Comparison of ENCODE assay signal across 31 cellular contexts in genomic region chr14:95730126-95730525, GRCh38. TPM values are rescaled to one million over a fixed set of nuclear protein-coding genes. Genes with fewer than 3 reads are reported as not detected.
"Had no signal": no experiment of that assay in that cellular context is flagged by ENCODE, and none has a peak within 500 bp of the region (broad histone marks: within the 10 kb centered on the region; RNA-seq: fewer than 3 reads in every experiment).

No MANE protein-coding gene starts in this region.

- H3K27ac Mint-ChIP-seq: dendritic cell treated with granulocyte-macrophage colony-stimulating factor and Interleukin-4, amounts not matched to agents 40 ng/mL and 50 ng/mL, for 4 days; endodermal cell; memory B cell; mesothelial cell of epicardium; naive thymus-derived CD4-positive, alpha-beta T cell; nephron; neural progenitor cell; stimulated activated naive CD8-positive, alpha-beta T cell treated with anti-CD3 and anti-CD28 coated beads, Interleukin-15, amount 100 ng/mL, for 72 hours had no signal

- ATAC-seq: esophagus mucosa; gastrocnemius medialis; mucosa of descending colon; naive thymus-derived CD4-positive, alpha-beta T cell; stimulated activated naive CD8-positive, alpha-beta T cell treated with anti-CD3 and anti-CD28 coated beads, Interleukin-15, amount 100 ng/mL, for 72 hours had no signal

- H3K9me3 Mint-ChIP-seq: dendritic cell treated with granulocyte-macrophage colony-stimulating factor and Interleukin-4, amounts not matched to agents 40 ng/mL and 50 ng/mL, for 4 days; mesothelial cell of epicardium; neural progenitor cell; stimulated activated naive CD8-positive, alpha-beta T cell treated with anti-CD3 and anti-CD28 coated beads, Interleukin-15, amount 100 ng/mL, for 72 hours had no signal

- DNase-seq: colonic mucosa; effector CD8-positive, alpha-beta T cell; endodermal cell; foreskin fibroblast; gastrocnemius medialis; mucosa of descending colon; naive thymus-derived CD4-positive, alpha-beta T cell; spleen; stimulated activated CD4-positive, alpha-beta T cell treated with anti-CD3 and anti-CD28 coated beads, Interleukin-2, amount 100 ng/mL, for 48 hours; stimulated activated naive CD4-positive, alpha-beta T cell; stimulated activated naive CD8-positive, alpha-beta T cell treated with anti-CD3 and anti-CD28 coated beads, Interleukin-15, amount 100 ng/mL, for 72 hours; testis; tibial artery; upper lobe of left lung had no signal

- H3K27me3 ChIP-seq: colonic mucosa, neural progenitor cell, right atrium auricular region, testis, upper lobe of left lung had no signal

- H3K4me1 Mint-ChIP-seq: endodermal cell, neural progenitor cell had no signal

- H3K9me3 ChIP-seq: colonic mucosa, gastrocnemius medialis, mucosa of descending colon, prostate gland, right atrium auricular region, spleen, testis, tibial artery, upper lobe of left lung had no signal

- H3K36me3 ChIP-seq: colonic mucosa, gastrocnemius medialis, neural progenitor cell, prostate gland, right atrium auricular region, spleen, tibial artery, upper lobe of left lung had no signal

- H3K4me3 ChIP-seq: colonic mucosa, gastrocnemius medialis, lung, mucosa of descending colon, neural progenitor cell, prostate gland, right atrium auricular region, skin epidermis, spleen, testis, tibial artery, upper lobe of left lung had no signal

- H3K36me3 Mint-ChIP-seq: mesothelial cell of epicardium, neural progenitor cell had no signal

- H3K27ac ChIP-seq: colonic mucosa, epithelial cell of prostate, gastrocnemius medialis, neural progenitor cell, prostate gland, right atrium auricular region, skin epidermis, spleen, testis, tibial artery, upper lobe of left lung had no signal

- H3K4me3 Mint-ChIP-seq: dendritic cell treated with granulocyte-macrophage colony-stimulating factor and Interleukin-4, amounts not matched to agents 40 ng/mL and 50 ng/mL, for 4 days; endodermal cell; memory B cell; mesothelial cell of epicardium; naive thymus-derived CD4-positive, alpha-beta T cell; nephron; neural progenitor cell; stimulated activated naive CD8-positive, alpha-beta T cell treated with anti-CD3 and anti-CD28 coated beads, Interleukin-15, amount 100 ng/mL, for 72 hours had no signal

- H3K4me1 ChIP-seq: colonic mucosa, gastrocnemius medialis, neural progenitor cell, prostate gland, right atrium auricular region, testis, tibial artery, upper lobe of left lung had no signal

RNA-seq across cellular contexts. Expression of gene TCL1A, which starts 16.2 kb away (rescaled TPM):
- total RNA-seq: chondrocyte, gastrocnemius medialis, glomerular endothelial cell, mesothelial cell of epicardium, osteoblast, subcutaneous adipose tissue had no signal
- polyA plus RNA-seq: keratinocyte had no signal

RNA-seq across cellular contexts. Expression of gene TCL1B, which starts 43.9 kb away (rescaled TPM):
- total RNA-seq: chondrocyte, colonic mucosa, esophagus mucosa, gastrocnemius medialis, glomerular endothelial cell, mesothelial cell of epicardium, mucosa of descending colon, osteoblast, right atrium auricular region, subcutaneous adipose tissue, upper lobe of left lung had no signal
- polyA plus RNA-seq: keratinocyte; liver; naive thymus-derived CD4-positive, alpha-beta T cell had no signal
